In the genomic region with DNA sequence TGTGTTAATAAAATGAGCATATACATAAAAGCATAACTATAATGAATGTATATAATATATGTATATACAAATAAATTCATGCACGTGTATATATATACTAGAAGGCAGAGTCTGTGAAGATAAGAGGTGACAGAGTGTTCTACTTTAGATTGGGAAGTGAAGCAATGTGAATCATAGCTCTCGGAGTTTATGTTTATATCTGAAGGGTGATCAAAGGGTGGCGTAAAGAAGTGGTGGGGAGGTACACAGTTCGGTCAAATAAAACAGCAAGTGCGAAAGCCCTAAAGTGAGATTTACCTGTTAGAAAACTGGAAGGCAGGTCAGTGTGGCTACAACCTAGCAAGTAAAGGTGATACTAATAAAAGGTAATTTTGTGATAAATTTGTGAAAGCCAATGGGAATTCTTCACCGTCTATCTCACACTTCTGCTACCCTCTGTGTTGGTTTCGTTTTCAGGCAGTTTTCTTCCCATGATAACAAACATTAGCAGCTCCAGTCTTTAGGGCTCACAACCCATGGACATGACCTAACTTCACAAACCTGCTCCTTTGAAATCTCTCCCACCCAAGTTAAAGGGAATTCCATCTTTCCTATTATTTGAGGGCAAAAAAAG, we compare ENCODE assay signal across 14 cellular contexts. TPM values are rescaled to one million over a fixed set of nuclear protein-coding genes. Genes with fewer than 3 reads are reported as not detected.
DNase-seq lines count a peak whose midpoint lies in the region; ATAC-seq and TF ChIP-seq lines count a peak whose summit lies in the region.
"Had no signal": no experiment of that assay in that cellular context is flagged by ENCODE, and none has a peak within 500 bp of the region (broad histone marks: within the 10 kb centered on the region; RNA-seq: fewer than 3 reads in every experiment).

No MANE protein-coding gene starts in this region.

- no peaks in the 10 kb centered on the region for H3K27me3 Mint-ChIP-seq in GM23338 (ENCODE audit: insufficient read depth, low read depth, poor library complexity)

- no peak overlapping the region for H3K23ac ChIP-seq in neuronal stem cell (ENCODE audit: low read depth, low read length, poor library complexity)

- no peak overlapping the region for H3K14ac ChIP-seq in neuronal stem cell (ENCODE audit: low read length)

- H3F3A ChIP-seq in GM23338 (replicated peaks; ENCODE audit: low read depth) (no peaks in the 10 kb centered on the region), SK-N-SH (replicated peaks; ENCODE audit: insufficient read depth) (no peaks in the 10 kb centered on the region)

- no peak overlapping the region for H4K8ac ChIP-seq in neuronal stem cell (ENCODE audit: low read depth, low read length)

- H4K20me1 ChIP-seq in GM23338 (replicated peaks; ENCODE audit: insufficient read depth) (no peaks in the 10 kb centered on the region), SK-N-SH (ENCODE audit: insufficient read depth) (no peaks in the 10 kb centered on the region)

- H4K91ac ChIP-seq in neuronal stem cell (ENCODE audit: low read depth, low read length, poor library complexity): no peak overlapping the region

- no peak for TF ChIP-seq POLR2A in NB4 (IDR thresholded peaks at IDR 0.05; ENCODE audit: extremely low read depth, insufficient read length)

- H3K36me3 Mint-ChIP-seq in GM23338 (ENCODE audit: low read depth): no peaks in the 10 kb centered on the region

- H3K79me1 ChIP-seq in neuronal stem cell (ENCODE audit: low read depth, low read length): no peaks in the 10 kb centered on the region

- TF ChIP-seq CTCF in GM23338 (conservative IDR thresholded peaks at IDR 0.05; ENCODE audit: low read depth in 2 of 2): no peak
- no peak for TF ChIP-seq CTCF in NB4 (IDR thresholded peaks at IDR 0.05; ENCODE audit: low read depth, low read length)
- no peak for TF ChIP-seq CTCF in SK-N-SH (IDR thresholded peaks at IDR 0.05)

- H3K4me1 ChIP-seq in GM23338 (ENCODE audit: insufficient read depth) (peaks cover 30% of the 10 kb centered on the region), SK-N-SH (ENCODE audit: control insufficient read depth in 1 of 2, insufficient read depth in 2 of 2, low read depth in 1 of 2, low read length in 1 of 2) (no peaks in the 10 kb centered on the region), neuronal stem cell (ENCODE audit: control insufficient read depth in 2 of 2, insufficient read depth in 1 of 2, low read depth in 1 of 2, low read length in 2 of 2) (peaks cover 0 to 2% of the 10 kb centered on the region in 2 donors)

- DNase-seq in GM23338 (ENCODE audit: low spot score): no peak
- peak; percentile 1 for DNase-seq in NB4 (ENCODE audit: low read depth)
- DNase-seq in SK-N-SH: no peak
- no peak for DNase-seq in neuronal stem cell (ENCODE audit: low spot score)
- DNase-seq in stimulated activated CD4-positive, alpha-beta T cell treated with anti-CD3 and anti-CD28 coated beads, Interleukin-4, amount 100 ng/mL, for 1 hour: no peak
- no peak for DNase-seq in NCI-H1694 treated with DMSO at 0.1 percent for 48 hours (lab: John Stamatoyannopoulos, UW)
- no peak for DNase-seq in NCI-H2171 (lab: John Stamatoyannopoulos, UW)
- DNase-seq: activated CD4-positive, alpha-beta T cell treated with anti-CD3 and anti-CD28 coated beads for 4 hours; caudate nucleus; EL; erythroblast; SIG-M5 had no signal

- peak overlapping the region; percentile 25; the same call in 1 of the 2 replicates for H2AFZ ChIP-seq in GM23338
- peak overlapping the region; percentile 39; the same call in 1 of the 2 replicates for H2AFZ ChIP-seq in SK-N-SH (ENCODE audit: low read depth)
- H2AFZ ChIP-seq in neuronal stem cell (ENCODE audit: low read length): peak overlapping the region; percentile 12

- H3K18ac ChIP-seq in neuronal stem cell (ENCODE audit: low read length): no peak overlapping the region

- no peak for TF ChIP-seq EP300 in SK-N-SH (IDR thresholded peaks at IDR 0.05; ENCODE audit: borderline replicate concordance in 1 of 2, low read depth in 1 of 2, low read length in 1 of 2)

- no peak overlapping the region for H3K4me3 Mint-ChIP-seq in GM23338

- no peaks in the 10 kb centered on the region for H3K27me3 ChIP-seq in GM23338 (ENCODE audit: insufficient read depth)
- no peaks in the 10 kb centered on the region for H3K27me3 ChIP-seq in SK-N-SH (ENCODE audit: insufficient read depth)
- no peaks in the 10 kb centered on the region for H3K27me3 ChIP-seq in neuronal stem cell (ENCODE audit: control insufficient read depth in 3 of 3, insufficient read depth in 3 of 3, low read depth in 1 of 3, low read length in 3 of 3)

- H3K79me2 ChIP-seq in GM23338 (replicated peaks; ENCODE audit: insufficient read depth) (no peaks in the 10 kb centered on the region), SK-N-SH (ENCODE audit: insufficient read depth) (no peaks in the 10 kb centered on the region)

- H3K4ac ChIP-seq in neuronal stem cell (ENCODE audit: low read length): no peak overlapping the region

- no peak for TF ChIP-seq RAD21 in SK-N-SH (IDR thresholded peaks at IDR 0.05; ENCODE audit: low read length)

- POLR2A ChIA-PET in SK-N-SH (lab: Yijun Ruan, JAX): no interaction called here

- H3K9ac ChIP-seq in SK-N-SH (no peak overlapping the region), neuronal stem cell (ENCODE audit: low read depth, low read length, poor library complexity) (no peak overlapping the region)

- H3K4me2 ChIP-seq in GM23338: no peak overlapping the region; the same call in 1 of the 2 replicates
- peak overlapping the region; percentile 44 for H3K4me2 ChIP-seq in SK-N-SH
- H3K4me2 ChIP-seq in neuronal stem cell (ENCODE audit: insufficient read depth, low read length, poor library complexity, severe bottlenecking): no peak overlapping the region

- H3K36me3 ChIP-seq in GM23338 (ENCODE audit: insufficient read depth) (no peaks in the 10 kb centered on the region), SK-N-SH (replicated peaks in 1 of 2; ENCODE audit: control insufficient read depth in 1 of 2, insufficient read depth in 2 of 2, low read length in 1 of 2) (no peaks in the 10 kb centered on the region), neuronal stem cell (replicated peaks in 1 of 2; ENCODE audit: control insufficient read depth in 2 of 2, insufficient read depth in 2 of 2, low read length in 2 of 2) (no peaks in the 10 kb centered on the region)

- 9% methylated on average over 7 of the region's 7 CpGs for WGBS in SK-N-SH (ENCODE audit: low lambda C conversion rate)
- WGBS in neuronal stem cell (ENCODE audit: extremely low coverage in 2 of 2, insufficient read length in 2 of 2, insufficient replicate concordance in 1 of 2), 2 donors: no CpG with 5 or more reads among the region's 7 CpGs

- ATAC-seq in GM23338 (no peak), GM21423 (IDR thresholded peaks at IDR 0.05; ENCODE audit: unreplicated experiment) (no peak)

- H3K27ac ChIP-seq in GM23338 (ENCODE audit: low read depth) (no peak overlapping the region), SK-N-SH (ENCODE audit: low read depth in 2 of 2, low read length in 1 of 2) (no peak overlapping the region), neuronal stem cell (replicated peaks; ENCODE audit: low read length) (no peak overlapping the region)

- CTCF ChIA-PET in SK-N-SH (lab: Yijun Ruan, JAX): no interaction called here

- H3K9me3 ChIP-seq in SK-N-SH (no peaks in the 10 kb centered on the region), neuronal stem cell (replicated peaks in 1 of 2; ENCODE audit: control insufficient read depth in 2 of 2, insufficient read depth in 1 of 2, low read depth in 1 of 2, low read length in 2 of 2) (no peaks in the 10 kb centered on the region)

- H2BK12ac ChIP-seq in neuronal stem cell (ENCODE audit: low read length): no peak overlapping the region

- H3K9me2 ChIP-seq in GM23338 (ENCODE audit: insufficient read depth) (no peaks in the 10 kb centered on the region), SK-N-SH (no peaks in the 10 kb centered on the region)

- H3K4me3 ChIP-seq in GM23338 (no peak overlapping the region), NB4 (ENCODE audit: low read depth, low read length) (peak overlapping the region; percentile 49), SK-N-SH (ENCODE audit: low read depth in 2 of 2, low read length in 1 of 2) (peak overlapping the region; percentile 46 to 59), neuronal stem cell (ENCODE audit: low read length in 2 of 2) (no peak overlapping the region)

- no peak overlapping the region for H3K27ac Mint-ChIP-seq in GM23338

- H2BK15ac ChIP-seq in neuronal stem cell (ENCODE audit: low read length): no peak overlapping the region

- no peak overlapping the region for H2AK5ac ChIP-seq in neuronal stem cell (ENCODE audit: low read depth, low read length)

- no peak overlapping the region for H2BK120ac ChIP-seq in neuronal stem cell (ENCODE audit: low read depth, low read length)

- peaks cover 13% of the 10 kb centered on the region for H3K4me1 Mint-ChIP-seq in GM23338

- no peak overlapping the region for H2BK5ac ChIP-seq in neuronal stem cell (ENCODE audit: low read length)

- H3K9me3 Mint-ChIP-seq in GM23338: peaks cover under 1% of the 10 kb centered on the region; the same call in 1 of the 3 replicates

TF ChIP-seq in SK-N-SH, 30 proteins besides CTCF, POLR2A, EP300 and RAD21 (continues in another document):
- TF ChIP-seq, protein P1, sequence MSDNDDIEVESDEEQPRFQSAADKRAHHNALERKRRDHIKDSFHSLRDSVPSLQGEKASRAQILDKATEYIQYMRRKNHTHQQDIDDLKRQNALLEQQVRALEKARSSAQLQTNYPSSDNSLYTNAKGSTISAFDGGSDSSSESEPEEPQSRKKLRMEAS (IDR thresholded peaks at IDR 0.05; ENCODE audit: low read depth): no peak
- TF ChIP-seq GABPA (IDR thresholded peaks at IDR 0.05; ENCODE audit: low read depth) (no peak), RFX5 (IDR thresholded peaks at IDR 0.05; ENCODE audit: low read length) (no peak), FOXM1 (IDR thresholded peaks at IDR 0.05; ENCODE audit: low read depth) (no peak), TEAD4 (IDR thresholded peaks at IDR 0.05; ENCODE audit: borderline replicate concordance, insufficient read depth) (no peak), EZH2phosphoT487 (IDR thresholded peaks at IDR 0.05; ENCODE audit: borderline replicate concordance, low read depth) (no peak)

RNA-seq across cellular contexts. Expression of a gene that starts 46.7 kb away (rescaled TPM):
- total RNA-seq in GM23338 (2014; rRNA removed; shearing (Covaris generic)): 0.58 and 0.73 TPM in 2 replicates
- 0.92 and 1.1 TPM in 2 replicates for polyA plus RNA-seq in GM23338 (2016; fragmentation: Nextera tagmentation; extraction: Ambion mirVana)
- not detected in 2 replicates for polyA plus RNA-seq in SK-N-SH (2012; rRNA removed)
- polyA plus RNA-seq in SK-N-SH (2012; cell fraction: cytosol; rRNA removed): 0.01 TPM in 1 of 2 replicates, not detected in the other
- not detected in 2 replicates for polyA plus RNA-seq in SK-N-SH (2012; cell fraction: nucleus; rRNA removed)
- 11.1 TPM for polyA plus RNA-seq in neuronal stem cell (2013, experiment 1 of 2)
- 11.9 TPM for polyA plus RNA-seq in neuronal stem cell (2013, experiment 2 of 2)
- total RNA-seq: mononuclear cell had no signal

Comparison
In these comparisons a context has a peak if more than half of its experiments do, and no peak if none do; other contexts are left out.
1. H3K4me3 ChIP-seq: peak in NB4 (single experiment) and SK-N-SH (2 of 2); none in GM23338 (single experiment) and neuronal stem cell (0 of 2).
2. Peak in every context shown above with its lines, with median percentiles within 50 percentile points of each other: H2AFZ ChIP-seq.